ENCODE assay signal across 8 cellular contexts in genomic region chr1:20640183-20640597, GRCh38. TPM values are rescaled to one million over a fixed set of nuclear protein-coding genes. Genes with fewer than 3 reads are reported as not detected.
DNase-seq lines count a peak whose midpoint lies in the region; ATAC-seq, FAIRE-seq and TF ChIP-seq lines count a peak whose summit lies in the region.

No MANE protein-coding gene starts in this region.

- H3K4me2 ChIP-seq in A549, result no peak overlapping the region

- H3K36me3 Mint-ChIP-seq in activated CD4-positive, alpha-beta T cell treated with anti-CD3 and anti-CD28 coated beads for 36 hours (ENCODE audit: low read depth), result peaks cover 2% of the 10 kb centered on the region

- no peaks in the 10 kb centered on the region for H3K27me3 Mint-ChIP-seq in activated CD4-positive, alpha-beta T cell treated with anti-CD3 and anti-CD28 coated beads for 36 hours

- no peak overlapping the region for H3K27ac Mint-ChIP-seq in activated CD4-positive, alpha-beta T cell treated with anti-CD3 and anti-CD28 coated beads for 36 hours

- H3K4me3 ChIP-seq in A549 (no peak overlapping the region), GM12875 (ENCODE audit: low read depth, low read length) (no peak overlapping the region)

- DNase-seq in A549 (ENCODE audit: low read depth in 1 of 2, low spot score in 1 of 2) (peak; percentile 45 to 54), NCI-H2171 (lab: John Stamatoyannopoulos, UW) (peak; percentile 14), dermis microvascular lymphatic vessel endothelial cell (ENCODE audit: low read depth in 2 of 2) (peak; percentile 45 to 62), medulla oblongata (ENCODE audit: extremely low spot score) (peak; percentile 57)
- peak; percentile 78 for DNase-seq in activated CD4-positive, alpha-beta T cell treated with anti-CD3 and anti-CD28 coated beads for 36 hours
- DNase-seq in stimulated activated naive CD4-positive, alpha-beta T cell (lab: John Stamatoyannopoulos, UW), result peak; percentile 21 to 71 (median 33)

- TF ChIP-seq RAD21 in A549 (conservative IDR thresholded peaks at IDR 0.05 in 1 of 2, IDR thresholded peaks at IDR 0.05 in 1 of 2), result peak; percentile 86 to 88

- peaks cover 3% of the 10 kb centered on the region; the same call in 1 of the 3 replicates for H3K4me1 ChIP-seq in A549

- TF ChIP-seq EP300 in A549 (IDR thresholded peaks at IDR 0.05), result no peak

- FAIRE-seq in A549 (lab: Jason Lieb, UNC), result no peak

- no peaks in the 10 kb centered on the region for H3K4me1 Mint-ChIP-seq in activated CD4-positive, alpha-beta T cell treated with anti-CD3 and anti-CD28 coated beads for 36 hours

- CTCF ChIA-PET in A549 (lab: Yijun Ruan, JAX), result interaction anchor here (0.8 to 8.6 kb wide), 16 partner anchors 8 to 146 kb away, joined by 3 to 101 read pairs (median 4); no protein-coding TSS in a partner anchor
- CTCF ChIA-PET in activated CD4-positive, alpha-beta T cell treated with anti-CD3 and anti-CD28 coated beads for 36 hours (lab: Charles Lee), result interaction anchor here (0.6 to 1.5 kb wide), 5 partner anchors 10 to 123 kb away, joined by 3 to 6 read pairs (median 4); no protein-coding TSS in a partner anchor

- ATAC-seq in A549 (peak; percentile 83 to 85; a peak in 5 of 6 replicates), GM19035 (IDR thresholded peaks at IDR 0.05; ENCODE audit: unreplicated experiment) (no peak)
- peak; percentile 88 for ATAC-seq in activated CD4-positive, alpha-beta T cell treated with anti-CD3 and anti-CD28 coated beads for 36 hours

- no peak overlapping the region for H3K4me3 Mint-ChIP-seq in activated CD4-positive, alpha-beta T cell treated with anti-CD3 and anti-CD28 coated beads for 36 hours

- POLR2A ChIA-PET in A549 (lab: Yijun Ruan, JAX), result no interaction called here
- POLR2A ChIA-PET in activated CD4-positive, alpha-beta T cell treated with anti-CD3 and anti-CD28 coated beads for 36 hours (lab: Charles Lee), result no interaction called here

- whole genome bisulfite sequencing in A549 (ENCODE audit: missing lambda C conversion rate), result 14% methylated on average over 6 of the region's 6 CpGs

- no peak overlapping the region for H3K27ac ChIP-seq in A549

- no peak for TF ChIP-seq POLR2A in A549 (IDR thresholded peaks at IDR 0.05; ENCODE audit: low read length)

- no peaks in the 10 kb centered on the region for H3K9me3 Mint-ChIP-seq in activated CD4-positive, alpha-beta T cell treated with anti-CD3 and anti-CD28 coated beads for 36 hours (ENCODE audit: low read depth)

- intact Hi-C loops in activated CD4-positive, alpha-beta T cell treated with anti-CD3 and anti-CD28 coated beads for 36 hours (cut with DNase I, micrococcal nuclease), result loop anchor here (1.0 kb wide), 3 partner anchors 65 to 427 kb away; no protein-coding TSS in a partner anchor

- H3K9me3 ChIP-seq in A549, result no peaks in the 10 kb centered on the region

- TF ChIP-seq CTCF in A549 (IDR thresholded peaks at IDR 0.05) (peak; percentile 83), GM12875 (IDR thresholded peaks at IDR 0.05; ENCODE audit: borderline replicate concordance, insufficient read depth, low read depth, low read length) (peak; percentile 64)

TF ChIP-seq in A549, 52 proteins besides CTCF, POLR2A, EP300 and RAD21:
- TF ChIP-seq SMC3 (IDR thresholded peaks at IDR 0.05) (peak; percentile 86), HOXB13 (CRISPR knock-in tag; IDR thresholded peaks at IDR 0.05; ENCODE audit: low read depth) (no peak)

RNA-seq across cellular contexts. Expression of gene PINK1, which starts 6.9 kb away (rescaled TPM):
- 18.9 and 19.9 TPM in 2 replicates for polyA plus RNA-seq in A549 (2011; rRNA removed)
- 24.1 and 29.5 TPM in 2 replicates for polyA plus RNA-seq in A549 (2012; cell fraction: cytosol; rRNA removed)
- 21.1 and 21.3 TPM in 2 replicates for polyA plus RNA-seq in A549 (2012; cell fraction: nucleus; rRNA removed)
- polyA plus RNA-seq in A549 (2017; fragmentation: RNase III; extraction: RNeasy Plus Mini Kit Qiagen cat#74134 plus additional on column Dnase treatment), result 41.5 to 53.3 TPM (median 51.4 TPM) in 3 replicates
- polyA minus RNA-seq in A549 (2011; rRNA and poly(A)+ RNA removed), result 8.2 and 9.6 TPM in 2 replicates
- 1 to 10 TPM; 2.5 to 3.2 TPM for total RNA-seq in activated CD4-positive, alpha-beta T cell treated with anti-CD3 and anti-CD28 coated beads for 36 hours
- total RNA-seq in dermis microvascular lymphatic vessel endothelial cell, result 53.4 and 100 TPM in 2 replicates

RNA-seq across cellular contexts. Expression of gene DDOST, which starts 21.0 kb away (rescaled TPM):
- polyA plus RNA-seq in A549 (2011; rRNA removed) (231 and 258 TPM in 2 replicates), A549 (2017; fragmentation: RNase III; extraction: RNeasy Plus Mini Kit Qiagen cat#74134 plus additional on column Dnase treatment) (154 to 158 TPM (median 156 TPM) in 3 replicates)
- polyA plus RNA-seq in A549 (2012; cell fraction: cytosol; rRNA removed), result 172 and 229 TPM in 2 replicates
- 154 and 173 TPM in 2 replicates for polyA plus RNA-seq in A549 (2012; cell fraction: nucleus; rRNA removed)
- 135 and 176 TPM in 2 replicates for polyA minus RNA-seq in A549 (2011; rRNA and poly(A)+ RNA removed)
- total RNA-seq in activated CD4-positive, alpha-beta T cell treated with anti-CD3 and anti-CD28 coated beads for 36 hours, result 100 to 1,000 TPM; 112 to 136 TPM
- 302 and 328 TPM in 2 replicates for total RNA-seq in dermis microvascular lymphatic vessel endothelial cell

RNA-seq across cellular contexts. Expression of gene CDA, which starts 51.3 kb away (rescaled TPM):
- polyA plus RNA-seq in A549 (2011; rRNA removed), result 11.2 and 12.2 TPM in 2 replicates
- polyA plus RNA-seq in A549 (2012; cell fraction: cytosol; rRNA removed), result 24.0 and 25.0 TPM in 2 replicates
- 15.2 and 17.4 TPM in 2 replicates for polyA plus RNA-seq in A549 (2012; cell fraction: nucleus; rRNA removed)
- polyA plus RNA-seq in A549 (2017; fragmentation: RNase III; extraction: RNeasy Plus Mini Kit Qiagen cat#74134 plus additional on column Dnase treatment), result 35.6 to 48.7 TPM (median 44.6 TPM) in 3 replicates
- polyA minus RNA-seq in A549 (2011; rRNA and poly(A)+ RNA removed), result 18.8 and 24.3 TPM in 2 replicates
- total RNA-seq in activated CD4-positive, alpha-beta T cell treated with anti-CD3 and anti-CD28 coated beads for 36 hours, result not detected
- total RNA-seq in dermis microvascular lymphatic vessel endothelial cell, result 1.2 and 4.4 TPM in 2 replicates

Comparison
In these comparisons a context has a peak if more than half of its experiments do, and no peak if none do; other contexts are left out.
1. DNase-seq: peak in every context shown above with its lines; median percentile 78 in activated CD4-positive, alpha-beta T cell treated with anti-CD3 and anti-CD28 coated beads for 36 hours; 57 in medulla oblongata; 54 in dermis microvascular lymphatic vessel endothelial cell; 50 in A549; 33 in stimulated activated naive CD4-positive, alpha-beta T cell; 14 in NCI-H2171.
2. RNA of gene PINK1, which starts 6.9 kb away (total RNA-seq): 53.4 to 100 TPM in dermis microvascular lymphatic vessel endothelial cell; 2.5 to 3.2 TPM in activated CD4-positive, alpha-beta T cell treated with anti-CD3 and anti-CD28 coated beads for 36 hours; every median in the first group is over 10 times any median in the second.